Comparison of ENCODE assay signal across 27 cellular contexts in genomic region chr15:40460404-40460803, GRCh38.
"Had no signal": no experiment of that assay in that cellular context is flagged by ENCODE, and none has a peak within 500 bp of the region (broad histone marks: within the 10 kb centered on the region; RNA-seq: fewer than 3 reads in every experiment).

No MANE protein-coding gene starts in this region.

- H3K4me3 ChIP-seq: ascending aorta, body of pancreas, MG63, SJCRH30 had no signal

- H3K27ac ChIP-seq: ascending aorta, body of pancreas, SJCRH30 had no signal

- H3K9me3 ChIP-seq: ascending aorta, body of pancreas, MG63, SJCRH30, SK-N-SH had no signal

- H3K9ac ChIP-seq: SK-N-SH had no signal

- H3K27me3 Mint-ChIP-seq: activated CD4-positive, alpha-beta T cell treated with anti-CD3 and anti-CD28 coated beads, Interleukin-2, amount 10 ng/mL, durations not matched to agents 24 days and 14 days; activated naive CD8-positive, alpha-beta T cell treated with anti-CD3 and anti-CD28 coated beads, Interleukin-2, amount 50 U/mL, for 24 hours had no signal

- ATAC-seq: activated naive CD4-positive, alpha-beta T cell treated with anti-CD3 and anti-CD28 coated beads, Interleukin-2, amount 50 U/mL, for 72 hours; activated naive CD8-positive, alpha-beta T cell treated with anti-CD3 and anti-CD28 coated beads, Interleukin-2, amount 50 U/mL, for 24 hours; body of pancreas had no signal

- H3K4me3 Mint-ChIP-seq: activated CD4-positive, alpha-beta T cell treated with anti-CD3 and anti-CD28 coated beads, Interleukin-2, amount 10 ng/mL, durations not matched to agents 24 days and 14 days; activated naive CD8-positive, alpha-beta T cell treated with anti-CD3 and anti-CD28 coated beads, Interleukin-2, amount 50 U/mL, for 24 hours had no signal

- FAIRE-seq: bronchial epithelial cell had no signal

- DNase-seq: activated CD4-positive, alpha-beta T cell treated with anti-CD3 and anti-CD28 coated beads, Interleukin-2, amount 10 ng/mL, durations not matched to agents 24 days and 14 days; activated CD4-positive, alpha-beta T cell treated with anti-CD3 and anti-CD28 coated beads, Interleukin-2, amount 50 U/mL, for 48 hours; activated CD4-positive, CD25-positive, alpha-beta regulatory T cell treated with anti-CD3 and anti-CD28 coated beads, Interleukin-2, amount 50 U/mL, for 72 hours; activated effector memory CD4-positive, alpha-beta T cell treated with anti-CD3 and anti-CD28 coated beads, Interleukin-2, amount 50 U/mL, for 16 hours; activated naive CD4-positive, alpha-beta T cell treated with Interleukin-2 at 50 U/mL for 16 hours; activated naive CD8-positive, alpha-beta T cell treated with anti-CD3 and anti-CD28 coated beads, Interleukin-2, amount 50 U/mL, for 24 hours; activated T-cell treated with anti-CD3 and anti-CD28 coated beads for 4 hours; amniotic stem cell; body of pancreas; central memory CD4-positive, alpha-beta T cell; MG63; MV-4-11; NCI-H1092 treated with DMSO at 0.1 percent for 48 hours; NCI-H1436; NCI-H1694 treated with DMSO at 0.1 percent for 48 hours; NCI-H2029 treated with DMSO at 0.1 percent for 48 hours; NCI-H345; NCI-H510A; NCI-H526 treated with DMSO at 0.1 percent for 48 hours; NCI-H82; Right ventricle myocardium superior; SJCRH30; SK-N-SH; T-helper 1 cell had no signal

- H3K36me3 Mint-ChIP-seq: activated naive CD4-positive, alpha-beta T cell treated with anti-CD3 and anti-CD28 coated beads, Interleukin-2, amount 50 U/mL, for 72 hours had no signal

- H3K9me3 Mint-ChIP-seq: activated CD4-positive, alpha-beta T cell treated with anti-CD3 and anti-CD28 coated beads, Interleukin-2, amount 10 ng/mL, durations not matched to agents 24 days and 14 days; activated naive CD4-positive, alpha-beta T cell treated with anti-CD3 and anti-CD28 coated beads, Interleukin-2, amount 50 U/mL, for 72 hours; activated naive CD8-positive, alpha-beta T cell treated with anti-CD3 and anti-CD28 coated beads, Interleukin-2, amount 50 U/mL, for 24 hours had no signal

- H3K27me3 ChIP-seq: ascending aorta, body of pancreas, MG63, SJCRH30 had no signal

- H3K27ac Mint-ChIP-seq: activated CD4-positive, alpha-beta T cell treated with anti-CD3 and anti-CD28 coated beads, Interleukin-2, amount 10 ng/mL, durations not matched to agents 24 days and 14 days; activated naive CD8-positive, alpha-beta T cell treated with anti-CD3 and anti-CD28 coated beads, Interleukin-2, amount 50 U/mL, for 24 hours had no signal
